ENCODE assay signal across 25 cellular contexts in the genomic region with DNA sequence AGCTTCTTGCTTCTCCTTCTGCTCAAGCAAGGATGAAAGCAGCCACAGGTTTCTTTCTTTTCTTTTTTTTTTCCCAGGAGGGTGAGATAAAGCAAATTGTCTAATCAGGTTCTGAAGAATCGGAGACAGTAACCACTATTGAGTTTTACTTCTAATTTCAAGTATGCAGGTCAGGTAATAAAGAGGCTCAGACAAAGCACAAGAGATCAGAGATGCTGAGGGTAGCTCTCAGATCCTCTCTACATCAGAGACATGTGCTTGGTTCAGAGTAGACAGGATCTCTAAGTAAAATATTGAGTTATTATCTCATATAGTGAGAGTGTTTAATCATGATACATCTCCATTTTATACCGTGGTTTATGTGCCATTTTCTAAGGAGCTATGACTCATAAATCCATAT.
DNase-seq lines count a peak whose midpoint lies in the region; ATAC-seq and TF ChIP-seq lines count a peak whose summit lies in the region.
"Had no signal": no experiment of that assay in that cellular context is flagged by ENCODE, and none has a peak within 500 bp of the region (broad histone marks: within the 10 kb centered on the region; RNA-seq: fewer than 3 reads in every experiment).

No MANE protein-coding gene starts in this region.

- CTCF ChIA-PET in activated B cell treated with CpG ODN at 0.5 μM for 24 hours (lab: Charles Lee): interaction anchor here (0.6 to 3.4 kb wide), 4 partner anchors 10 to 207 kb away, joined by 3 to 11 read pairs (median 4); no protein-coding TSS in a partner anchor

- H3K27me3 Mint-ChIP-seq in activated B cell treated with CpG ODN at 0.5 μM for 24 hours: no peaks in the 10 kb centered on the region
- H3K27me3 Mint-ChIP-seq: brain had no signal

- intact Hi-C loops in activated B cell treated with CpG ODN at 0.5 μM for 24 hours (cut with micrococcal nuclease): loop anchor here (1.0 to 2.0 kb wide), 3 partner anchors 9 to 42 kb away; no protein-coding TSS in a partner anchor

- POLR2A ChIA-PET in activated B cell treated with CpG ODN at 0.5 μM for 24 hours (lab: Charles Lee): interaction anchor here (0.7 to 3.0 kb wide), 9 partner anchors 21 to 207 kb away, joined by 3 to 14 read pairs (median 3); a partner anchor contains a TSS

- peaks cover 2% of the 10 kb centered on the region for H3K36me3 Mint-ChIP-seq in activated B cell treated with CpG ODN at 0.5 μM for 24 hours (ENCODE audit: low read depth)
- H3K36me3 Mint-ChIP-seq: brain, CD14-positive monocyte, WTC11 had no signal

- ATAC-seq in GM18502 (IDR thresholded peaks at IDR 0.05; ENCODE audit: poor library complexity, unreplicated experiment) (peak; percentile 62), GM19397 (IDR thresholded peaks at IDR 0.05; ENCODE audit: unreplicated experiment) (peak; percentile 53), HG03025 (IDR thresholded peaks at IDR 0.05; ENCODE audit: low FRiP score, unreplicated experiment) (peak; percentile 57), activated B cell treated with CpG ODN at 0.5 μM for 24 hours (ENCODE audit: low read depth) (no peak), HG03045 (IDR thresholded peaks at IDR 0.05; ENCODE audit: unreplicated experiment) (no peak)
- ATAC-seq: left lobe of liver, Right ventricle myocardium inferior, WTC11 had no signal

- peak overlapping the region; percentile 72 for H3K27ac Mint-ChIP-seq in activated B cell treated with CpG ODN at 0.5 μM for 24 hours
- H3K27ac Mint-ChIP-seq: activated CD4-positive, alpha-beta memory T cell treated with anti-CD3 and anti-CD28 coated beads, Interleukin-2, amount 10 ng/mL, durations not matched to agents 7 days and 5 days; brain; progenitor cell of endocrine pancreas; stimulated activated naive CD8-positive, alpha-beta T cell treated with anti-CD3 and anti-CD28 coated beads, Interleukin-15, Interleukin-2, amounts not matched to agents 100 ng/mL and 50 ng/mL, for 24 hours; WTC11 had no signal

- H3K4me3 Mint-ChIP-seq in activated B cell treated with CpG ODN at 0.5 μM for 24 hours: no peak overlapping the region
- H3K4me3 Mint-ChIP-seq: activated CD4-positive, alpha-beta memory T cell treated with anti-CD3 and anti-CD28 coated beads, Interleukin-2, amount 10 ng/mL, durations not matched to agents 7 days and 5 days; brain; CD14-positive monocyte; stimulated activated naive CD8-positive, alpha-beta T cell treated with anti-CD3 and anti-CD28 coated beads, Interleukin-15, Interleukin-2, amounts not matched to agents 100 ng/mL and 50 ng/mL, for 24 hours; WTC11 had no signal

- peaks cover 7% of the 10 kb centered on the region for H3K9me3 Mint-ChIP-seq in activated B cell treated with CpG ODN at 0.5 μM for 24 hours

- TF ChIP-seq CTCF in activated B cell treated with CpG ODN at 0.5 μM for 24 hours (IDR thresholded peaks at IDR 0.05): no peak

- H3K4me1 Mint-ChIP-seq in activated B cell treated with CpG ODN at 0.5 μM for 24 hours: peaks cover 44% of the 10 kb centered on the region
- H3K4me1 Mint-ChIP-seq: brain, WTC11 had no signal

- DNase-seq in activated B cell treated with CpG ODN at 0.5 μM for 24 hours (no peak), A172 (ENCODE audit: low spot score) (no peak), NCI-H1048 (lab: John Stamatoyannopoulos, UW) (no peak)
- DNase-seq in activated naive CD4-positive, alpha-beta T cell treated with anti-CD3 and anti-CD28 coated beads, Interleukin-2, amount 50 U/mL, for 16 hours: no peak
- DNase-seq: activated CD4-positive, alpha-beta memory T cell treated with anti-CD3 and anti-CD28 coated beads, Interleukin-2, amount 10 ng/mL, durations not matched to agents 7 days and 5 days; activated gamma-delta T cell; effector CD4-positive, alpha-beta T cell; erythroblast; mesendoderm; NCI-H1417; NCI-H774; OCI-M1; T1000; tibial artery had no signal

Comparison
In these comparisons a context has a peak if more than half of its experiments do, and no peak if none do; other contexts are left out.
1. ATAC-seq: peak in GM18502 (single experiment), GM19397 (single experiment) and HG03025 (single experiment); none in activated B cell treated with CpG ODN at 0.5 μM for 24 hours (single experiment) and HG03045 (single experiment).